Comparison of ENCODE assay signal across 26 cellular contexts in the genomic region with DNA sequence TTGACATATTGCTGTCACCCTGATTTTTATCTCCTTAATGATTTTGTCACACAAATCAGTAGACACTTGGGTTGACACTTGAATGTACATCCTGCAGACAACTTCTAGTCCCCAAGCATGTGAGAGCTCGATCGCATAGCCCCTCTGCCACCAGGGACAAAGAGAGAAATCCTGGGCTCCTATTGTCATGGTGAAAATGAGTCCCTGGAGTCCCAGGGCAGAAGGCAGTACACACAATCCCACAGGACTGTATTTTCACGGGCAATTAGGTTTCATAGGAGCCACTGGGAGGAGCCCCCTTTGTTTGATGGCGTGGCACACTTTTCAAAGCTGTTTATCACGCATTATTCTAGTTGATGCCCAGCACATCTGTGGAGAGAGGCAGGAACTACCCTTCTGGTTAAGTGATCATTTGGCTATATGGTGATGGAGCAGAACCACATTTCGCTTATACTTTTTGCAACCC.
"Had no signal": no experiment of that assay in that cellular context is flagged by ENCODE, and none has a peak within 500 bp of the region (broad histone marks: within the 10 kb centered on the region; RNA-seq: fewer than 3 reads in every experiment).

No MANE protein-coding gene starts in this region.

- H3K27ac Mint-ChIP-seq: activated B cell treated with CpG ODN at 0.5 μM for 24 hours; activated CD4-positive, alpha-beta T cell treated with anti-CD3 and anti-CD28 coated beads for 36 hours; activated naive CD8-positive, alpha-beta T cell; activated T-cell treated with anti-CD3 and anti-CD28 coated beads, Interleukin-2, amount 50 U/mL, for 24 hours; activated T-helper 2 cell treated with anti-CD3 and anti-CD28 coated beads, Interferon-gamma antibody, Interleukin-2, Interleukin-4, amounts not matched to agents 10 μg/mL and 5 μg/mL and 100 μg/mL, durations not matched to agents 14 hours and 24 hours and 36 hours; dendritic cell treated with granulocyte-macrophage colony-stimulating factor and Interleukin-4, amounts not matched to agents 40 ng/mL and 50 ng/mL, for 4 days; naive thymus-derived CD4-positive, alpha-beta T cell had no signal

- H3K9me3 ChIP-seq: adrenal gland, ascending aorta, neutrophil, ovary, prostate gland, spleen, testis, upper lobe of left lung had no signal

- H3K4me1 ChIP-seq: adrenal gland, ascending aorta, prostate gland, spleen, testis, upper lobe of left lung had no signal

- H3K4me1 Mint-ChIP-seq: activated B cell treated with CpG ODN at 0.5 μM for 24 hours; activated CD4-positive, alpha-beta T cell treated with anti-CD3 and anti-CD28 coated beads for 36 hours had no signal

- H3K4me3 ChIP-seq: adrenal gland, ascending aorta, lung, ovary, prostate gland, spleen, testis, upper lobe of left lung had no signal

- H3K4me3 Mint-ChIP-seq: activated B cell treated with CpG ODN at 0.5 μM for 24 hours; activated CD4-positive, alpha-beta T cell treated with anti-CD3 and anti-CD28 coated beads for 36 hours; activated naive CD8-positive, alpha-beta T cell; activated T-cell treated with anti-CD3 and anti-CD28 coated beads, Interleukin-2, amount 50 U/mL, for 24 hours; dendritic cell treated with granulocyte-macrophage colony-stimulating factor and Interleukin-4, amounts not matched to agents 40 ng/mL and 50 ng/mL, for 4 days; naive thymus-derived CD4-positive, alpha-beta T cell had no signal

- DNase-seq: activated B cell treated with CpG ODN at 0.5 μM for 24 hours; activated CD4-positive, alpha-beta T cell treated with anti-CD3 and anti-CD28 coated beads for 36 hours; activated CD4-positive, alpha-beta T cell treated with anti-CD3 and anti-CD28 coated beads, Interleukin-2, amount 50 U/mL, for 4 hours; activated CD8-positive, alpha-beta memory T cell treated with anti-CD3 and anti-CD28 coated beads for 24 hours; activated CD8-positive, alpha-beta memory T cell treated with anti-CD3 and anti-CD28 coated beads, Interleukin-2, amount 50 U/mL, for 4 hours; activated naive CD4-positive, alpha-beta T cell; activated T-cell treated with anti-CD3 and anti-CD28 coated beads, Interleukin-2, amount 50 U/mL, for 24 hours; adrenal gland; brain microvascular endothelial cell; caudate nucleus; effector CD4-positive, alpha-beta T cell; kidney; naive thymus-derived CD4-positive, alpha-beta T cell; ovary; spleen; stimulated activated CD4-positive, alpha-beta T cell treated with anti-CD3 and anti-CD28 coated beads, Interleukin-4, amount 100 ng/mL, for 1 hour; stimulated activated naive CD4-positive, alpha-beta T cell; testis; upper lobe of left lung had no signal

- H3K27me3 Mint-ChIP-seq: activated naive CD8-positive, alpha-beta T cell; dendritic cell treated with granulocyte-macrophage colony-stimulating factor and Interleukin-4, amounts not matched to agents 40 ng/mL and 50 ng/mL, for 4 days had no signal

- H3K27me3 ChIP-seq: adrenal gland, ascending aorta, brain microvascular endothelial cell, ovary, testis, upper lobe of left lung had no signal

- H3K36me3 ChIP-seq: adrenal gland, ascending aorta, brain microvascular endothelial cell, neutrophil, ovary, prostate gland, spleen, upper lobe of left lung had no signal

- ATAC-seq: activated CD4-positive, alpha-beta T cell treated with anti-CD3 and anti-CD28 coated beads for 36 hours; naive thymus-derived CD4-positive, alpha-beta T cell had no signal

- H3K9me3 Mint-ChIP-seq: activated B cell treated with CpG ODN at 0.5 μM for 24 hours; activated T-cell treated with anti-CD3 and anti-CD28 coated beads, Interleukin-2, amount 50 U/mL, for 24 hours; activated T-helper 2 cell treated with anti-CD3 and anti-CD28 coated beads, Interferon-gamma antibody, Interleukin-2, Interleukin-4, amounts not matched to agents 10 μg/mL and 5 μg/mL and 100 μg/mL, durations not matched to agents 14 hours and 24 hours and 36 hours had no signal

- H3K27ac ChIP-seq: adrenal gland, ascending aorta, brain microvascular endothelial cell, neutrophil, ovary, prostate gland, spleen, testis, upper lobe of left lung had no signal

- H3K36me3 Mint-ChIP-seq: activated naive CD8-positive, alpha-beta T cell; naive thymus-derived CD4-positive, alpha-beta T cell had no signal
